ENCODE assay signal across 2 cellular contexts in the genomic region with DNA sequence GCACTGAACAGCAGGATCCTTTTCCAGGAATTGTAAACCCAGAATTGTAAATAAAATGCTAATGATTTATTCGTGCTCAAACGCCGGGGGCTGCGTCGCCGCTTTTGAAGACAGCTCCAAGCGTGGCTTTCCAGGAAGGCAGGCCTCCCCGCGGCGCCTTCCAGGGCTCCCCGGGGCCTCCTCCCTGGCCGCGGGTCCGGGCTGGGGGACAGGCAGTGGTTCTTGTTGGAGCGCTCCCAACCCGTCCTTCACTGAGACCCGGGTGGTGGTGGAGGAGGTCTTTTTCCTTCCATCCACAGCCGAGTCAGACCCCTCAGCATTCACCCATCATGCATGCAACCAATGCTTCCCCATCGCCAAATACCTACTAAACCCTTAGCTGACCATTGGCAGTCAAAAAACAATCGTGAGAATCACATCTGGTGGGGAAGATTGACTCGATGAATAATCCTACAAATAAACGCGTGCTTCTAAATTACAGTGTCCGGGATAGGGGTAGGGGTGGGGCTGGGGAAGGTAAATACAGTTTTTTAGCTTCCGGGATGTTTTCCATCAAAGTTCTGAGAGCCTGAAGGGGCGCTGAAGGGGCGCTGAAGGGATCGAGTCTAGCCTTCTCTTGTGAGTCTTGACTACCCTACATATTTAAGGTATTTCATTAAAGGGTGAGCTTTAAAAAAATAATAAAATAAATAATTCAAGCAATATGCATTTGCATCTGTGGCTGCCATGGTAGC.
TF ChIP-seq lines count a peak whose summit lies in the region.

No MANE protein-coding gene starts in this region.

TF ChIP-seq in HEK293, 187 proteins besides CTCF, POLR2A, EP300 and RAD21:
- TF ChIP-seq, protein P1, sequence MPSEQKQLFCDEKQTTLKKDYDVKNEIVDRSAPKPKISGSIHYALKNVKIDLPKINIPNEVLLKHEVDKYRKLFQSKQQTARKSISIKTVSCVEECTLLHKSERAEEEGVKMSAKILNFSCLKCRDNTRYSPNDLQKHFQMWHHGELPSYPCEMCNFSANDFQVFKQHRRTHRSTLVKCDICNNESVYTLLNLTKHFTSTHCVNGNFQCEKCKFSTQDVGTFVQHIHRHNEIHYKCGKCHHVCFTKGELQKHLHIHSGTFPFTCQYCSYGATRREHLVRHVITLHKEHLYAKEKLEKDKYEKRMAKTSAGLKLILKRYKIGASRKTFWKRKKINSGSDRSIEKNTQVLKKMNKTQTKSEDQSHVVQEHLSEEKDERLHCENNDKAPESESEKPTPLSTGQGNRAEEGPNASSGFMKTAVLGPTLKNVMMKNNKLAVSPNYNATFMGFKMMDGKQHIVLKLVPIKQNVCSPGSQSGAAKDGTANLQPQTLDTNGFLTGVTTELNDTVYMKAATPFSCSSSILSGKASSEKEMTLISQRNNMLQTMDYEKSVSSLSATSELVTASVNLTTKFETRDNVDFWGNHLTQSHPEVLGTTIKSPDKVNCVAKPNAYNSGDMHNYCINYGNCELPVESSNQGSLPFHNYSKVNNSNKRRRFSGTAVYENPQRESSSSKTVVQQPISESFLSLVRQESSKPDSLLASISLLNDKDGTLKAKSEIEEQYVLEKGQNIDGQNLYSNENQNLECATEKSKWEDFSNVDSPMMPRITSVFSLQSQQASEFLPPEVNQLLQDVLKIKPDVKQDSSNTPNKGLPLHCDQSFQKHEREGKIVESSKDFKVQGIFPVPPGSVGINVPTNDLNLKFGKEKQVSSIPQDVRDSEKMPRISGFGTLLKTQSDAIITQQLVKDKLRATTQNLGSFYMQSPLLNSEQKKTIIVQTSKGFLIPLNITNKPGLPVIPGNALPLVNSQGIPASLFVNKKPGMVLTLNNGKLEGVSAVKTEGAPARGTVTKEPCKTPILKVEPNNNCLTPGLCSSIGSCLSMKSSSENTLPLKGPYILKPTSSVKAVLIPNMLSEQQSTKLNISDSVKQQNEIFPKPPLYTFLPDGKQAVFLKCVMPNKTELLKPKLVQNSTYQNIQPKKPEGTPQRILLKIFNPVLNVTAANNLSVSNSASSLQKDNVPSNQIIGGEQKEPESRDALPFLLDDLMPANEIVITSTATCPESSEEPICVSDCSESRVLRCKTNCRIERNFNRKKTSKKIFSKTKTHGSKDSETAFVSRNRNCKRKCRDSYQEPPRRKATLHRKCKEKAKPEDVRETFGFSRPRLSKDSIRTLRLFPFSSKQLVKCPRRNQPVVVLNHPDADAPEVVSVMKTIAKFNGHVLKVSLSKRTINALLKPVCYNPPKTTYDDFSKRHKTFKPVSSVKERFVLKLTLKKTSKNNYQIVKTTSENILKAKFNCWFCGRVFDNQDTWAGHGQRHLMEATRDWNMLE (tag by site-specific recombination; conservative IDR thresholded peaks at IDR 0.05; ENCODE audit: low read depth) = no peak
- TF ChIP-seq ZNF600 (tag by site-specific recombination; IDR thresholded peaks at IDR 0.05) (no peak), ZNF585B (tag by site-specific recombination; IDR thresholded peaks at IDR 0.05) (no peak), ZNF324 (tag by site-specific recombination; IDR thresholded peaks at IDR 0.05) (no peak), ZIC2 (tag by site-specific recombination; IDR thresholded peaks at IDR 0.05) (peak; percentile 86), ZNF19 (tag by site-specific recombination; IDR thresholded peaks at IDR 0.05; ENCODE audit: low read depth) (no peak), ZNF707 (tag by site-specific recombination; IDR thresholded peaks at IDR 0.05) (no peak), IKZF3 (tag by site-specific recombination; IDR thresholded peaks at IDR 0.05) (no peak), SCRT2 (tag by site-specific recombination; IDR thresholded peaks at IDR 0.05) (no peak)
- TF ChIP-seq, protein P2, sequence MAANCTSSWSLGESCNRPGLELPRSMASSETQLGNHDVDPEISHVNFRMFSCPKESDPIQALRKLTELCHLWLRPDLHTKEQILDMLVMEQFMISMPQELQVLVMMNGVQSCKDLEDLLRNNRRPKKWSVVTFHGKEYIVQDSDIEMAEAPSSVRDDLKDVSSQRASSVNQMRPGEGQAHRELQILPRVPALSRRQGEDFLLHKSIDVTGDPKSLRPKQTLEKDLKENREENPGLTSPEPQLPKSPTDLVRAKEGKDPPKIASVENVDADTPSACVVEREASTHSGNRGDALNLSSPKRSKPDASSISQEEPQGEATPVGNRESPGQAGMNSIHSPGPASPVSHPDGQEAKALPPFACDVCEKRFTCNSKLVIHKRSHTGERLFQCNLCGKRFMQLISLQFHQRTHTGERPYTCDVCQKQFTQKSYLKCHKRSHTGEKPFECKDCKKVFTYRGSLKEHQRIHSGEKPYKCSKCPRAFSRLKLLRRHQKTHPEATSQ (tag by site-specific recombination; IDR thresholded peaks at IDR 0.05) = no peak
- TF ChIP-seq, protein P3, sequence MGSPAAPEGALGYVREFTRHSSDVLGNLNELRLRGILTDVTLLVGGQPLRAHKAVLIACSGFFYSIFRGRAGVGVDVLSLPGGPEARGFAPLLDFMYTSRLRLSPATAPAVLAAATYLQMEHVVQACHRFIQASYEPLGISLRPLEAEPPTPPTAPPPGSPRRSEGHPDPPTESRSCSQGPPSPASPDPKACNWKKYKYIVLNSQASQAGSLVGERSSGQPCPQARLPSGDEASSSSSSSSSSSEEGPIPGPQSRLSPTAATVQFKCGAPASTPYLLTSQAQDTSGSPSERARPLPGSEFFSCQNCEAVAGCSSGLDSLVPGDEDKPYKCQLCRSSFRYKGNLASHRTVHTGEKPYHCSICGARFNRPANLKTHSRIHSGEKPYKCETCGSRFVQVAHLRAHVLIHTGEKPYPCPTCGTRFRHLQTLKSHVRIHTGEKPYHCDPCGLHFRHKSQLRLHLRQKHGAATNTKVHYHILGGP (tag by site-specific recombination; IDR thresholded peaks at IDR 0.05) = 0 out of 2 replicates have a peak, but pooled peaks have one; percentile 24

TF ChIP-seq in K562, 482 proteins besides CTCF, POLR2A, EP300 and RAD21:
- no peak for TF ChIP-seq COPS2 (conservative IDR thresholded peaks at IDR 0.05)
- TF ChIP-seq, protein P4, sequence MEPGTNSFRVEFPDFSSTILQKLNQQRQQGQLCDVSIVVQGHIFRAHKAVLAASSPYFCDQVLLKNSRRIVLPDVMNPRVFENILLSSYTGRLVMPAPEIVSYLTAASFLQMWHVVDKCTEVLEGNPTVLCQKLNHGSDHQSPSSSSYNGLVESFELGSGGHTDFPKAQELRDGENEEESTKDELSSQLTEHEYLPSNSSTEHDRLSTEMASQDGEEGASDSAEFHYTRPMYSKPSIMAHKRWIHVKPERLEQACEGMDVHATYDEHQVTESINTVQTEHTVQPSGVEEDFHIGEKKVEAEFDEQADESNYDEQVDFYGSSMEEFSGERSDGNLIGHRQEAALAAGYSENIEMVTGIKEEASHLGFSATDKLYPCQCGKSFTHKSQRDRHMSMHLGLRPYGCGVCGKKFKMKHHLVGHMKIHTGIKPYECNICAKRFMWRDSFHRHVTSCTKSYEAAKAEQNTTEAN (CRISPR knock-in tag; IDR thresholded peaks at IDR 0.05) = no peak
- no peak for TF ChIP-seq ARID2 (IDR thresholded peaks at IDR 0.05)
- TF ChIP-seq, protein P5, sequence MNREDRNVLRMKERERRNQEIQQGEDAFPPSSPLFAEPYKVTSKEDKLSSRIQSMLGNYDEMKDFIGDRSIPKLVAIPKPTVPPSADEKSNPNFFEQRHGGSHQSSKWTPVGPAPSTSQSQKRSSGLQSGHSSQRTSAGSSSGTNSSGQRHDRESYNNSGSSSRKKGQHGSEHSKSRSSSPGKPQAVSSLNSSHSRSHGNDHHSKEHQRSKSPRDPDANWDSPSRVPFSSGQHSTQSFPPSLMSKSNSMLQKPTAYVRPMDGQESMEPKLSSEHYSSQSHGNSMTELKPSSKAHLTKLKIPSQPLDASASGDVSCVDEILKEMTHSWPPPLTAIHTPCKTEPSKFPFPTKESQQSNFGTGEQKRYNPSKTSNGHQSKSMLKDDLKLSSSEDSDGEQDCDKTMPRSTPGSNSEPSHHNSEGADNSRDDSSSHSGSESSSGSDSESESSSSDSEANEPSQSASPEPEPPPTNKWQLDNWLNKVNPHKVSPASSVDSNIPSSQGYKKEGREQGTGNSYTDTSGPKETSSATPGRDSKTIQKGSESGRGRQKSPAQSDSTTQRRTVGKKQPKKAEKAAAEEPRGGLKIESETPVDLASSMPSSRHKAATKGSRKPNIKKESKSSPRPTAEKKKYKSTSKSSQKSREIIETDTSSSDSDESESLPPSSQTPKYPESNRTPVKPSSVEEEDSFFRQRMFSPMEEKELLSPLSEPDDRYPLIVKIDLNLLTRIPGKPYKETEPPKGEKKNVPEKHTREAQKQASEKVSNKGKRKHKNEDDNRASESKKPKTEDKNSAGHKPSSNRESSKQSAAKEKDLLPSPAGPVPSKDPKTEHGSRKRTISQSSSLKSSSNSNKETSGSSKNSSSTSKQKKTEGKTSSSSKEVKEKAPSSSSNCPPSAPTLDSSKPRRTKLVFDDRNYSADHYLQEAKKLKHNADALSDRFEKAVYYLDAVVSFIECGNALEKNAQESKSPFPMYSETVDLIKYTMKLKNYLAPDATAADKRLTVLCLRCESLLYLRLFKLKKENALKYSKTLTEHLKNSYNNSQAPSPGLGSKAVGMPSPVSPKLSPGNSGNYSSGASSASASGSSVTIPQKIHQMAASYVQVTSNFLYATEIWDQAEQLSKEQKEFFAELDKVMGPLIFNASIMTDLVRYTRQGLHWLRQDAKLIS (CRISPR knock-in tag; IDR thresholded peaks at IDR 0.05) = no peak
- no peak for TF ChIP-seq FOXJ2 (tag; IDR thresholded peaks at IDR 0.05)
- no peak for TF ChIP-seq PHF20 (IDR thresholded peaks at IDR 0.05; ENCODE audit: partially characterized antibody)
- TF ChIP-seq MTF1 (CRISPR knock-in tag; IDR thresholded peaks at IDR 0.05; ENCODE audit: borderline replicate concordance) = no peak
- TF ChIP-seq MBD2 (IDR thresholded peaks at IDR 0.05; ENCODE audit: borderline replicate concordance, low read depth) = no peak
- no peak for TF ChIP-seq CBX8 (IDR thresholded peaks at IDR 0.05; ENCODE audit: borderline replicate concordance, extremely low read depth, low read depth, low read length, poor library complexity, severe bottlenecking)
- TF ChIP-seq, protein P6, sequence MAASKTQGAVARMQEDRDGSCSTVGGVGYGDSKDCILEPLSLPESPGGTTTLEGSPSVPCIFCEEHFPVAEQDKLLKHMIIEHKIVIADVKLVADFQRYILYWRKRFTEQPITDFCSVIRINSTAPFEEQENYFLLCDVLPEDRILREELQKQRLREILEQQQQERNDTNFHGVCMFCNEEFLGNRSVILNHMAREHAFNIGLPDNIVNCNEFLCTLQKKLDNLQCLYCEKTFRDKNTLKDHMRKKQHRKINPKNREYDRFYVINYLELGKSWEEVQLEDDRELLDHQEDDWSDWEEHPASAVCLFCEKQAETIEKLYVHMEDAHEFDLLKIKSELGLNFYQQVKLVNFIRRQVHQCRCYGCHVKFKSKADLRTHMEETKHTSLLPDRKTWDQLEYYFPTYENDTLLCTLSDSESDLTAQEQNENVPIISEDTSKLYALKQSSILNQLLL (CRISPR knock-in tag; IDR thresholded peaks at IDR 0.05; ENCODE audit: borderline replicate concordance) = no peak
- no peak for TF ChIP-seq RCOR1 (IDR thresholded peaks at IDR 0.05; ENCODE audit: borderline replicate concordance in 1 of 2, low read depth in 2 of 2, low read length in 2 of 2)
